Comparison of ENCODE assay signal across 17 cellular contexts in the genomic region with DNA sequence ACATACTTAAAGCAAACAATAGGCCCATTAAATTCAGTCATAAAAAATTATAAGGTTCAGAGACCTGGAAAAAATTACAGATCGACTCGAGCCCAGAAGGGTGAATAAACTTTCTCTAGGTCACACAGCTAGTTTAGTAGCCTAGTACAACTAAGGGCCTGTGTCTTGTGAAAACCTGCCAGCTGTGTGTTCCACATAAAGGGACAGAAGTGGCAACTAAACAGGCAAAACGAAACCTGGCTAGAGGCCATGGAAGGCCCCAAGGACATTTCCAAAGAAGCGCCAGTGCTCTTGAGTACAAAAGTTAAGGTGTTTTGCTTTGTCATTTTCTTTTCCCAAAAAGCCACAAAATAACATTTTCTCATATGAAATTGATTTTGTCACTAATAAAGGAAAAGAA.
DNase-seq lines count a peak whose midpoint lies in the region; ATAC-seq, FAIRE-seq and TF ChIP-seq lines count a peak whose summit lies in the region.
"Had no signal": no experiment of that assay in that cellular context is flagged by ENCODE, and none has a peak within 500 bp of the region (broad histone marks: within the 10 kb centered on the region; RNA-seq: fewer than 3 reads in every experiment).

No MANE protein-coding gene starts in this region.

- no peaks in the 10 kb centered on the region for H3K27me3 ChIP-seq in BLaER1
- no peaks in the 10 kb centered on the region for H3K27me3 ChIP-seq in adrenal gland
- no peaks in the 10 kb centered on the region for H3K27me3 ChIP-seq in pancreas

- no peak overlapping the region for H3K9ac ChIP-seq in BLaER1
- H3K9ac ChIP-seq: GM23248 had no signal

- peak; percentile 15 for DNase-seq in GM12865 (ENCODE audit: low read depth)
- peak; percentile 74 to 90 (median 83) for DNase-seq in adrenal gland
- peak in 4 of 6 donors; percentile 30 to 76 (median 40) for DNase-seq in pancreas
- no peak for DNase-seq in mesothelial cell of epicardium (ENCODE audit: low spot score in 2 of 2, unreplicated experiment in 2 of 2)
- DNase-seq: GDM1, GM23248, HCEC 1CT, NCI-H1694 treated with DMSO at 0.1 percent for 48 hours, NCI-H226, NCI-H524, NCI-H82, SIG-M5 had no signal

- peaks cover 20% of the 10 kb centered on the region for H3K9me3 ChIP-seq in BLaER1
- H3K9me3 ChIP-seq in adrenal gland (replicated peaks in 1 of 3), result no peaks in the 10 kb centered on the region
- no peaks in the 10 kb centered on the region for H3K9me3 ChIP-seq in pancreas

- H3K4me3 ChIP-seq in BLaER1 (no peak overlapping the region), GM12865 (ENCODE audit: low read depth, low read length) (no peak overlapping the region), adrenal gland (peak overlapping the region in 1 of 4 donors; percentile 30), pancreas (no peak overlapping the region)
- H3K4me3 ChIP-seq: GM23248 had no signal

- peaks cover 5% of the 10 kb centered on the region for H3K9me3 Mint-ChIP-seq in mesothelial cell of epicardium

- no peaks in the 10 kb centered on the region for H4K20me1 ChIP-seq in BLaER1

- no peak overlapping the region for H3K4me3 Mint-ChIP-seq in mesothelial cell of epicardium

- peak overlapping the region; percentile 63 for H3K4me2 ChIP-seq in BLaER1

- no peaks in the 10 kb centered on the region for H3K27me3 Mint-ChIP-seq in mesothelial cell of epicardium (ENCODE audit: low read depth)

- TF ChIP-seq CTCF in GM12865 (IDR thresholded peaks at IDR 0.05; ENCODE audit: insufficient read depth, low read depth, low read length, missing control alignments), result no peak
- TF ChIP-seq CTCF in adrenal gland (IDR thresholded peaks at IDR 0.05), result no peak
- TF ChIP-seq CTCF in pancreas (IDR thresholded peaks at IDR 0.05), result no peak
- TF ChIP-seq CTCF in mesothelial cell of epicardium (IDR thresholded peaks at IDR 0.05; ENCODE audit: unreplicated experiment), result no peak

- no peak for TF ChIP-seq POLR2A in adrenal gland (IDR thresholded peaks at IDR 0.05)

- ATAC-seq in pancreas (peak; percentile 38 to 90 (median 80)), HG03280 (IDR thresholded peaks at IDR 0.05; ENCODE audit: unreplicated experiment) (no peak), HG02610 (IDR thresholded peaks at IDR 0.05; ENCODE audit: unreplicated experiment) (no peak)

- no peaks in the 10 kb centered on the region for H3K36me3 Mint-ChIP-seq in mesothelial cell of epicardium

- H3K4me1 Mint-ChIP-seq in mesothelial cell of epicardium, result peaks cover 9% of the 10 kb centered on the region

- intact Hi-C loops in adrenal gland (cut with DNase I) (loop anchor here in 1 of 2 donors (10.0 kb wide), 2 partner anchors 165 to 235 kb away; partner anchors contain the start of gene L3MBTL4), pancreas (cut with DNase I) (no loop called here)

- H3K4me1 ChIP-seq in BLaER1 (peaks cover 27% of the 10 kb centered on the region), adrenal gland (replicated peaks in 1 of 2) (peaks cover 26 to 31% of the 10 kb centered on the region in 2 donors), pancreas (peaks cover 0 to 11% (median 2%) of the 10 kb centered on the region in 3 donors)

- no peak for FAIRE-seq in pancreas (lab: Jason Lieb, UNC)

- WGBS in adrenal gland, 4 donors, result 29 to 44% (median 44%) methylated on average over 4 of the region's 4 CpGs
- whole genome bisulfite sequencing in pancreas, 2 donors, result 20 to 21% methylated on average over 4 of the region's 4 CpGs

- H3K36me3 ChIP-seq in BLaER1, result no peaks in the 10 kb centered on the region
- no peaks in the 10 kb centered on the region for H3K36me3 ChIP-seq in adrenal gland (replicated peaks in 1 of 2)
- no peaks in the 10 kb centered on the region for H3K36me3 ChIP-seq in pancreas

- H3K27ac ChIP-seq in BLaER1 (no peak overlapping the region), adrenal gland (peak overlapping the region in 4 of 5 donors; percentile 24 to 69 (median 30)), pancreas (peak overlapping the region in 1 of 4 donors; percentile 25)
- H3K27ac ChIP-seq: C4-2B, GM23248, RWPE1 had no signal

- no peak overlapping the region for H3K27ac Mint-ChIP-seq in mesothelial cell of epicardium

Comparison
In these comparisons a context has a peak if more than half of its experiments do, and no peak if none do; other contexts are left out.
1. DNase-seq: peak in GM12865 (single experiment), adrenal gland (7 of 7) and pancreas (4 of 6); none in mesothelial cell of epicardium (0 of 2).
2. ATAC-seq: peak in pancreas (4 of 4); none in HG03280 (single experiment) and HG02610 (single experiment).